Comparison of ENCODE assay signal across 1 cellular context in the genomic region with DNA sequence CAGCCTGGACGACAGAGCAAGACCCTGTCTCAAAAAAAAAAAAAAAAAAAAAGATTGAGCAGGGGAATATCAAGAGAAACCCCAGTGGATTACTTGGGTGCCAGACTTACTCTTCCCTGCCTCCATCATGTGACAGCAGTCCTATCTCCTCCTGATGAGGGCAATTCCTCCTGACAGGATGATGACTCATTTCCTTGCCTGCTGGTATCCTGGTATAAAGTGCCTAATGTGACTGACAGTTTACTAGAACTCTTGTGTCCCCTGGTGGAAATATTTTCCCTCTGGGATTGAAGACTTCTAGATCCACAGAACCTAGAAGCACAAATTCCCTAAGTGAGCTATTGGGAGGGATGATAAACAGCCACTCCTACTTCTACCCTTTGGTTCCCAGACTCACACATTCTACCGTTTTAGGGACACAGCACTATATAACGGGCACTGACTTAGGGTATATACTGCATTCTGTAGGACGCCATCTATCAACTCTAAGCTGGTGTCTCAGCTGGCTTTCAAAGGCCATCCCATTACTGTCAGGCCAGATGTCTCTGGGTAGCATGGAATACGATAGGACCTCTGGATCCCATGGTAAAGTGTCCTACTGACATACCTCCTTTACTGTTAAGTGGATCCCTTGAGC.
TF ChIP-seq lines count a peak whose summit lies in the region.

No MANE protein-coding gene starts in this region.

TF ChIP-seq in K562, 482 proteins besides CTCF, POLR2A, EP300 and RAD21 (continued from another document and continues in another):
- TF ChIP-seq, protein P1, sequence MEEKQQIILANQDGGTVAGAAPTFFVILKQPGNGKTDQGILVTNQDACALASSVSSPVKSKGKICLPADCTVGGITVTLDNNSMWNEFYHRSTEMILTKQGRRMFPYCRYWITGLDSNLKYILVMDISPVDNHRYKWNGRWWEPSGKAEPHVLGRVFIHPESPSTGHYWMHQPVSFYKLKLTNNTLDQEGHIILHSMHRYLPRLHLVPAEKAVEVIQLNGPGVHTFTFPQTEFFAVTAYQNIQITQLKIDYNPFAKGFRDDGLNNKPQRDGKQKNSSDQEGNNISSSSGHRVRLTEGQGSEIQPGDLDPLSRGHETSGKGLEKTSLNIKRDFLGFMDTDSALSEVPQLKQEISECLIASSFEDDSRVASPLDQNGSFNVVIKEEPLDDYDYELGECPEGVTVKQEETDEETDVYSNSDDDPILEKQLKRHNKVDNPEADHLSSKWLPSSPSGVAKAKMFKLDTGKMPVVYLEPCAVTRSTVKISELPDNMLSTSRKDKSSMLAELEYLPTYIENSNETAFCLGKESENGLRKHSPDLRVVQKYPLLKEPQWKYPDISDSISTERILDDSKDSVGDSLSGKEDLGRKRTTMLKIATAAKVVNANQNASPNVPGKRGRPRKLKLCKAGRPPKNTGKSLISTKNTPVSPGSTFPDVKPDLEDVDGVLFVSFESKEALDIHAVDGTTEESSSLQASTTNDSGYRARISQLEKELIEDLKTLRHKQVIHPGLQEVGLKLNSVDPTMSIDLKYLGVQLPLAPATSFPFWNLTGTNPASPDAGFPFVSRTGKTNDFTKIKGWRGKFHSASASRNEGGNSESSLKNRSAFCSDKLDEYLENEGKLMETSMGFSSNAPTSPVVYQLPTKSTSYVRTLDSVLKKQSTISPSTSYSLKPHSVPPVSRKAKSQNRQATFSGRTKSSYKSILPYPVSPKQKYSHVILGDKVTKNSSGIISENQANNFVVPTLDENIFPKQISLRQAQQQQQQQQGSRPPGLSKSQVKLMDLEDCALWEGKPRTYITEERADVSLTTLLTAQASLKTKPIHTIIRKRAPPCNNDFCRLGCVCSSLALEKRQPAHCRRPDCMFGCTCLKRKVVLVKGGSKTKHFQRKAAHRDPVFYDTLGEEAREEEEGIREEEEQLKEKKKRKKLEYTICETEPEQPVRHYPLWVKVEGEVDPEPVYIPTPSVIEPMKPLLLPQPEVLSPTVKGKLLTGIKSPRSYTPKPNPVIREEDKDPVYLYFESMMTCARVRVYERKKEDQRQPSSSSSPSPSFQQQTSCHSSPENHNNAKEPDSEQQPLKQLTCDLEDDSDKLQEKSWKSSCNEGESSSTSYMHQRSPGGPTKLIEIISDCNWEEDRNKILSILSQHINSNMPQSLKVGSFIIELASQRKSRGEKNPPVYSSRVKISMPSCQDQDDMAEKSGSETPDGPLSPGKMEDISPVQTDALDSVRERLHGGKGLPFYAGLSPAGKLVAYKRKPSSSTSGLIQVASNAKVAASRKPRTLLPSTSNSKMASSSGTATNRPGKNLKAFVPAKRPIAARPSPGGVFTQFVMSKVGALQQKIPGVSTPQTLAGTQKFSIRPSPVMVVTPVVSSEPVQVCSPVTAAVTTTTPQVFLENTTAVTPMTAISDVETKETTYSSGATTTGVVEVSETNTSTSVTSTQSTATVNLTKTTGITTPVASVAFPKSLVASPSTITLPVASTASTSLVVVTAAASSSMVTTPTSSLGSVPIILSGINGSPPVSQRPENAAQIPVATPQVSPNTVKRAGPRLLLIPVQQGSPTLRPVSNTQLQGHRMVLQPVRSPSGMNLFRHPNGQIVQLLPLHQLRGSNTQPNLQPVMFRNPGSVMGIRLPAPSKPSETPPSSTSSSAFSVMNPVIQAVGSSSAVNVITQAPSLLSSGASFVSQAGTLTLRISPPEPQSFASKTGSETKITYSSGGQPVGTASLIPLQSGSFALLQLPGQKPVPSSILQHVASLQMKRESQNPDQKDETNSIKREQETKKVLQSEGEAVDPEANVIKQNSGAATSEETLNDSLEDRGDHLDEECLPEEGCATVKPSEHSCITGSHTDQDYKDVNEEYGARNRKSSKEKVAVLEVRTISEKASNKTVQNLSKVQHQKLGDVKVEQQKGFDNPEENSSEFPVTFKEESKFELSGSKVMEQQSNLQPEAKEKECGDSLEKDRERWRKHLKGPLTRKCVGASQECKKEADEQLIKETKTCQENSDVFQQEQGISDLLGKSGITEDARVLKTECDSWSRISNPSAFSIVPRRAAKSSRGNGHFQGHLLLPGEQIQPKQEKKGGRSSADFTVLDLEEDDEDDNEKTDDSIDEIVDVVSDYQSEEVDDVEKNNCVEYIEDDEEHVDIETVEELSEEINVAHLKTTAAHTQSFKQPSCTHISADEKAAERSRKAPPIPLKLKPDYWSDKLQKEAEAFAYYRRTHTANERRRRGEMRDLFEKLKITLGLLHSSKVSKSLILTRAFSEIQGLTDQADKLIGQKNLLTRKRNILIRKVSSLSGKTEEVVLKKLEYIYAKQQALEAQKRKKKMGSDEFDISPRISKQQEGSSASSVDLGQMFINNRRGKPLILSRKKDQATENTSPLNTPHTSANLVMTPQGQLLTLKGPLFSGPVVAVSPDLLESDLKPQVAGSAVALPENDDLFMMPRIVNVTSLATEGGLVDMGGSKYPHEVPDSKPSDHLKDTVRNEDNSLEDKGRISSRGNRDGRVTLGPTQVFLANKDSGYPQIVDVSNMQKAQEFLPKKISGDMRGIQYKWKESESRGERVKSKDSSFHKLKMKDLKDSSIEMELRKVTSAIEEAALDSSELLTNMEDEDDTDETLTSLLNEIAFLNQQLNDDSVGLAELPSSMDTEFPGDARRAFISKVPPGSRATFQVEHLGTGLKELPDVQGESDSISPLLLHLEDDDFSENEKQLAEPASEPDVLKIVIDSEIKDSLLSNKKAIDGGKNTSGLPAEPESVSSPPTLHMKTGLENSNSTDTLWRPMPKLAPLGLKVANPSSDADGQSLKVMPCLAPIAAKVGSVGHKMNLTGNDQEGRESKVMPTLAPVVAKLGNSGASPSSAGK (IDR thresholded peaks at IDR 0.05): peak; percentile 57; the same call in 1 of the 2 replicates
- TF ChIP-seq ELK1 (CRISPR knock-in tag; IDR thresholded peaks at IDR 0.05) (no peak), PKNOX1 (IDR thresholded peaks at IDR 0.05) (peak; percentile 92), CREB3L1 (IDR thresholded peaks at IDR 0.05; ENCODE audit: borderline replicate concordance, low read depth) (no peak), MAZ (CRISPR knock-in tag; conservative IDR thresholded peaks at IDR 0.05 in 1 of 2, IDR thresholded peaks at IDR 0.05 in 1 of 2) (peak in 1 of 2 experiments; percentile 49; a peak in 1 of 4 replicates), TBL1XR1 (IDR thresholded peaks at IDR 0.05; ENCODE audit: low read length in 2 of 2) (no peak), KDM5B (IDR thresholded peaks at IDR 0.05; ENCODE audit: insufficient replicate concordance, low read depth, low read length) (no peak), SMAD4 (CRISPR knock-in tag; conservative IDR thresholded peaks at IDR 0.05) (peak; percentile 67; the same call in 1 of the 2 replicates), FOXK1 (CRISPR knock-in tag; IDR thresholded peaks at IDR 0.05; ENCODE audit: borderline replicate concordance) (no peak), MYNN (IDR thresholded peaks at IDR 0.05) (peak; percentile 72), MYNN (CRISPR knock-in tag; IDR thresholded peaks at IDR 0.05) (no peak), TCF3 (CRISPR knock-in tag; IDR thresholded peaks at IDR 0.05) (peak; percentile 35; the same call in 1 of the 2 replicates), E2F8 (IDR thresholded peaks at IDR 0.05; ENCODE audit: low read depth, partially characterized antibody) (no peak), SRSF3 (IDR thresholded peaks at IDR 0.05; ENCODE audit: insufficient read depth, low read length) (no peak), FIP1L1 (IDR thresholded peaks at IDR 0.05; ENCODE audit: low read depth, low read length, poor library complexity, severe bottlenecking) (no peak), CSDE1 (IDR thresholded peaks at IDR 0.05) (no peak), ZNF589 (CRISPR knock-in tag; IDR thresholded peaks at IDR 0.05; ENCODE audit: low read depth) (peak; percentile 68; the same call in 1 of the 2 replicates), PRDM10 (IDR thresholded peaks at IDR 0.05; ENCODE audit: partially characterized antibody) (no peak), JUNB (CRISPR knock-in tag; conservative IDR thresholded peaks at IDR 0.05) (peak; percentile 80), SIN3A (IDR thresholded peaks at IDR 0.05; ENCODE audit: borderline replicate concordance in 2 of 2, control insufficient read depth in 1 of 2, low read depth in 2 of 2, low read length in 2 of 2) (no peak), TSC22D4 (tag; IDR thresholded peaks at IDR 0.05) (no peak), SMAD2 (IDR thresholded peaks at IDR 0.05; ENCODE audit: low read depth, low read length) (no peak), IFI16 (CRISPR knock-in tag; IDR thresholded peaks at IDR 0.05) (no peak), ZNF121 (CRISPR knock-in tag; conservative IDR thresholded peaks at IDR 0.05) (no peak)
- TF ChIP-seq, protein P2, sequence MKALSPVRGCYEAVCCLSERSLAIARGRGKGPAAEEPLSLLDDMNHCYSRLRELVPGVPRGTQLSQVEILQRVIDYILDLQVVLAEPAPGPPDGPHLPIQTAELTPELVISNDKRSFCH (CRISPR knock-in tag; IDR thresholded peaks at IDR 0.05): no peak
- TF ChIP-seq, protein P2 (tag; IDR thresholded peaks at IDR 0.05): no peak
- TF ChIP-seq, protein P3, sequence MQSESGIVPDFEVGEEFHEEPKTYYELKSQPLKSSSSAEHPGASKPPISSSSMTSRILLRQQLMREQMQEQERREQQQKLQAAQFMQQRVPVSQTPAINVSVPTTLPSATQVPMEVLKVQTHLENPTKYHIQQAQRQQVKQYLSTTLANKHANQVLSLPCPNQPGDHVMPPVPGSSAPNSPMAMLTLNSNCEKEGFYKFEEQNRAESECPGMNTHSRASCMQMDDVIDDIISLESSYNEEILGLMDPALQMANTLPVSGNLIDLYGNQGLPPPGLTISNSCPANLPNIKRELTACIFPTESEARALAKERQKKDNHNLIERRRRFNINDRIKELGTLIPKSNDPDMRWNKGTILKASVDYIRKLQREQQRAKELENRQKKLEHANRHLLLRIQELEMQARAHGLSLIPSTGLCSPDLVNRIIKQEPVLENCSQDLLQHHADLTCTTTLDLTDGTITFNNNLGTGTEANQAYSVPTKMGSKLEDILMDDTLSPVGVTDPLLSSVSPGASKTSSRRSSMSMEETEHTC (IDR thresholded peaks at IDR 0.05): peak; percentile 93
